ENCODE assay signal across 9 cellular contexts in the genomic region with DNA sequence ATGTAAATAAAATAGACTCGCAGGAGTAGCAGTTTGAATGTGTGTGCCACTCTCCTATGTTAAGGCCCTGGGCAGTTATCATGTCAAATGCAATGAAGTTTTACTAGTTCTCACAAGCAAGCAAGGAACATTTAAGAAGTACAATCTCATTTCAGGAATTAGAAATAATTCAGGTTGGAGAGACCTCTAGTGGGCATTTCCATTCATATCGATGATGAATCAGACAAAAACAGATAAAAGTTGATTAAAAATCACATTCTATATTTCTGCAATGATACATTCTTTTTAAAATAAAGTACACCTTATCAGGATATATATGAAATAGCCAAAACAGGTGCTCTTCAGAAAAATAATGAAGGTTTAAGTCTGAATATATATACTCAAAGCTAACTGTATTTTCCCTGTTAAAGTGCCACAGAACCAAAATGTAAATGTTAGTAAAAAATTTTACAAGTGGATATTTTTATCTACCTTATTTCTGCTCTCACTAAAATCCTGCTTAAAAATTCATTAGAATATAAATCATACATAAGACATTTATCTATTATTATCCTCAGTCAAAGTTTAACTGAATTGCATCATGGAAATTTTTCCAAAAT.
DNase-seq lines count a peak whose midpoint lies in the region; ATAC-seq, FAIRE-seq and TF ChIP-seq lines count a peak whose summit lies in the region.
"Had no signal": no experiment of that assay in that cellular context is flagged by ENCODE, and none has a peak within 500 bp of the region (broad histone marks: within the 10 kb centered on the region; RNA-seq: fewer than 3 reads in every experiment).

No MANE protein-coding gene starts in this region.

- TF ChIP-seq POLR2A in vagina (IDR thresholded peaks at IDR 0.05), result no peak

- H3K4me2 ChIP-seq in SK-N-SH, result no peak overlapping the region

- H3K27me3 ChIP-seq in SK-N-SH (ENCODE audit: insufficient read depth), result no peaks in the 10 kb centered on the region
- no peaks in the 10 kb centered on the region for H3K27me3 ChIP-seq in small intestine (ENCODE audit: control insufficient read depth in 2 of 2, insufficient read depth in 2 of 2, low read length in 2 of 2)
- H3K27me3 ChIP-seq in vagina, result no peaks in the 10 kb centered on the region

- no peak for FAIRE-seq in small intestine (lab: Jason Lieb, UNC)

- intact Hi-C loops in vagina (cut with DNase I), result no loop called here
- intact Hi-C loops in CD14-positive monocyte (cut with micrococcal nuclease), result no loop called here

- H3K36me3 ChIP-seq in SK-N-SH (replicated peaks in 1 of 2; ENCODE audit: control insufficient read depth in 1 of 2, insufficient read depth in 2 of 2, low read length in 1 of 2) (no peaks in the 10 kb centered on the region), small intestine (ENCODE audit: control insufficient read depth in 2 of 2, insufficient read depth in 2 of 2, low read length in 2 of 2) (no peaks in the 10 kb centered on the region), vagina (no peaks in the 10 kb centered on the region)

- no peak overlapping the region for H3K4me3 Mint-ChIP-seq in CD14-positive monocyte

- no peak overlapping the region for H3K9ac ChIP-seq in SK-N-SH

- H3K9me2 ChIP-seq in SK-N-SH, result no peaks in the 10 kb centered on the region

- H3K27ac ChIP-seq in SK-N-SH (ENCODE audit: low read depth in 2 of 2, low read length in 1 of 2) (no peak overlapping the region), small intestine (ENCODE audit: low read depth in 1 of 2, low read length in 1 of 2) (no peak overlapping the region), vagina (no peak overlapping the region)

- H3K9me3 Mint-ChIP-seq in CD14-positive monocyte, result no peaks in the 10 kb centered on the region

- peak overlapping the region in 1 of 2 experiments; percentile 17; a peak in 1 of 4 replicates for H3K4me3 ChIP-seq in SK-N-SH (ENCODE audit: low read depth in 2 of 2, low read length in 1 of 2)
- no peak overlapping the region for H3K4me3 ChIP-seq in epithelial cell of esophagus (ENCODE audit: low read length)
- no peak overlapping the region for H3K4me3 ChIP-seq in small intestine (ENCODE audit: low read depth in 1 of 2, low read length in 2 of 2)
- H3K4me3 ChIP-seq in vagina, result no peak overlapping the region

- H3K27ac Mint-ChIP-seq in CD14-positive monocyte, result no peak overlapping the region

- CTCF ChIA-PET in SK-N-SH (lab: Yijun Ruan, JAX), result interaction anchor here (0.7 to 2.4 kb wide), 10 partner anchors 9 to 1304 kb away, joined by 3 to 8 read pairs (median 4); no protein-coding TSS in a partner anchor

- DNase-seq in SK-N-SH, result no peak
- peak; percentile 36 for DNase-seq in NCI-H748 (lab: John Stamatoyannopoulos, UW; ENCODE audit: unreplicated experiment)
- DNase-seq in epithelial cell of esophagus (ENCODE audit: low read depth), result peak; percentile 25
- DNase-seq in small intestine, result peak; percentile 8
- no peak for DNase-seq in vagina (ENCODE audit: extremely low spot score in 2 of 2)
- DNase-seq in SK-N-DZ (ENCODE audit: low spot score), result no peak
- DNase-seq in CD14-positive monocyte (ENCODE audit: low spot score), result no peak
- DNase-seq: activated T-cell treated with anti-CD3 and anti-CD28 coated beads for 4 hours had no signal

- no peaks in the 10 kb centered on the region for H3K79me2 ChIP-seq in SK-N-SH (ENCODE audit: insufficient read depth)

- no peak overlapping the region for H2AFZ ChIP-seq in SK-N-SH (ENCODE audit: low read depth)

- 0% methylated on average over 2 of the region's 2 CpGs for WGBS in SK-N-SH (ENCODE audit: low lambda C conversion rate)
- WGBS in small intestine, 3 donors, result 18 to 32% (median 19%) methylated on average over 2 of the region's 2 CpGs

- H3F3A ChIP-seq in SK-N-SH (replicated peaks; ENCODE audit: insufficient read depth), result no peaks in the 10 kb centered on the region

- peak; percentile 65 for TF ChIP-seq CTCF in SK-N-SH (IDR thresholded peaks at IDR 0.05)
- TF ChIP-seq CTCF in epithelial cell of esophagus (IDR thresholded peaks at IDR 0.05; ENCODE audit: insufficient read depth, low read depth, low read length, missing control alignments), result peak; percentile 33
- no peak for TF ChIP-seq CTCF in vagina (IDR thresholded peaks at IDR 0.05)
- TF ChIP-seq CTCF in CD14-positive monocyte (IDR thresholded peaks at IDR 0.05), result no peak

- H3K27me3 Mint-ChIP-seq in CD14-positive monocyte (ENCODE audit: low read depth in 3 of 3), result peaks cover 2 to 7% (median 4%) of the 10 kb centered on the region in 3 donors

- POLR2A ChIA-PET in SK-N-SH (lab: Yijun Ruan, JAX), result no interaction called here

- TF ChIP-seq EP300 in SK-N-SH (IDR thresholded peaks at IDR 0.05; ENCODE audit: borderline replicate concordance in 1 of 2, low read depth in 1 of 2, low read length in 1 of 2), result no peak

- no peaks in the 10 kb centered on the region for H4K20me1 ChIP-seq in SK-N-SH (ENCODE audit: insufficient read depth)

- TF ChIP-seq RAD21 in SK-N-SH (IDR thresholded peaks at IDR 0.05; ENCODE audit: low read length), result peak; percentile 64

- ATAC-seq in SK-N-SH treated with all-trans-retinoic acid at 6 μM for 48 hours, result no peak

- no peaks in the 10 kb centered on the region for H3K4me1 Mint-ChIP-seq in CD14-positive monocyte

- H3K9me3 ChIP-seq in SK-N-SH (no peaks in the 10 kb centered on the region), small intestine (ENCODE audit: control insufficient read depth, low read depth) (no peaks in the 10 kb centered on the region), vagina (no peaks in the 10 kb centered on the region)

- H3K4me1 ChIP-seq in SK-N-SH (ENCODE audit: control insufficient read depth in 1 of 2, insufficient read depth in 2 of 2, low read depth in 1 of 2, low read length in 1 of 2) (no peaks in the 10 kb centered on the region), small intestine (ENCODE audit: control insufficient read depth in 2 of 2, insufficient read depth in 1 of 2, low read depth in 1 of 2, low read length in 1 of 2) (no peaks in the 10 kb centered on the region), vagina (no peaks in the 10 kb centered on the region)

- H3K36me3 Mint-ChIP-seq in CD14-positive monocyte, result no peaks in the 10 kb centered on the region

TF ChIP-seq in SK-N-SH, 30 proteins besides CTCF, POLR2A, EP300 and RAD21 (continues in another document):
- TF ChIP-seq SMC3 (IDR thresholded peaks at IDR 0.05; ENCODE audit: low read depth, low read length) (0 out of 2 replicates have a peak, but pooled peaks have one; percentile 17), RFX5 (IDR thresholded peaks at IDR 0.05; ENCODE audit: low read length) (no peak), TAF1 (IDR thresholded peaks at IDR 0.05; ENCODE audit: borderline replicate concordance, low read depth, low read length) (no peak)
- TF ChIP-seq, protein P1, sequence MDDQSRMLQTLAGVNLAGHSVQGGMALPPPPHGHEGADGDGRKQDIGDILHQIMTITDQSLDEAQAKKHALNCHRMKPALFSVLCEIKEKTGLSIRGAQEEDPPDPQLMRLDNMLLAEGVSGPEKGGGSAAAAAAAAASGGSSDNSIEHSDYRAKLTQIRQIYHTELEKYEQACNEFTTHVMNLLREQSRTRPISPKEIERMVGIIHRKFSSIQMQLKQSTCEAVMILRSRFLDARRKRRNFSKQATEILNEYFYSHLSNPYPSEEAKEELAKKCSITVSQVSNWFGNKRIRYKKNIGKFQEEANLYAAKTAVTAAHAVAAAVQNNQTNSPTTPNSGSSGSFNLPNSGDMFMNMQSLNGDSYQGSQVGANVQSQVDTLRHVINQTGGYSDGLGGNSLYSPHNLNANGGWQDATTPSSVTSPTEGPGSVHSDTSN (IDR thresholded peaks at IDR 0.05), result no peak
- TF ChIP-seq, protein P2, sequence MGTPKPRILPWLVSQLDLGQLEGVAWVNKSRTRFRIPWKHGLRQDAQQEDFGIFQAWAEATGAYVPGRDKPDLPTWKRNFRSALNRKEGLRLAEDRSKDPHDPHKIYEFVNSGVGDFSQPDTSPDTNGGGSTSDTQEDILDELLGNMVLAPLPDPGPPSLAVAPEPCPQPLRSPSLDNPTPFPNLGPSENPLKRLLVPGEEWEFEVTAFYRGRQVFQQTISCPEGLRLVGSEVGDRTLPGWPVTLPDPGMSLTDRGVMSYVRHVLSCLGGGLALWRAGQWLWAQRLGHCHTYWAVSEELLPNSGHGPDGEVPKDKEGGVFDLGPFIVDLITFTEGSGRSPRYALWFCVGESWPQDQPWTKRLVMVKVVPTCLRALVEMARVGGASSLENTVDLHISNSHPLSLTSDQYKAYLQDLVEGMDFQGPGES (IDR thresholded peaks at IDR 0.05; ENCODE audit: low read depth, low read length), result no peak

TF ChIP-seq in SK-N-SH treated with all-trans-retinoic acid at 6 μM for 48 hours, 23 proteins besides CTCF, POLR2A, EP300 and RAD21 (continues in another document):
- TF ChIP-seq, protein P3, sequence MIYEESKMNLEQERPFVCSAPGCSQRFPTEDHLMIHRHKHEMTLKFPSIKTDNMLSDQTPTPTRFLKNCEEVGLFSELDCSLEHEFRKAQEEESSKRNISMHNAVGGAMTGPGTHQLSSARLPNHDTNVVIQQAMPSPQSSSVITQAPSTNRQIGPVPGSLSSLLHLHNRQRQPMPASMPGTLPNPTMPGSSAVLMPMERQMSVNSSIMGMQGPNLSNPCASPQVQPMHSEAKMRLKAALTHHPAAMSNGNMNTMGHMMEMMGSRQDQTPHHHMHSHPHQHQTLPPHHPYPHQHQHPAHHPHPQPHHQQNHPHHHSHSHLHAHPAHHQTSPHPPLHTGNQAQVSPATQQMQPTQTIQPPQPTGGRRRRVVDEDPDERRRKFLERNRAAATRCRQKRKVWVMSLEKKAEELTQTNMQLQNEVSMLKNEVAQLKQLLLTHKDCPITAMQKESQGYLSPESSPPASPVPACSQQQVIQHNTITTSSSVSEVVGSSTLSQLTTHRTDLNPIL (CRISPR knock-in tag; IDR thresholded peaks at IDR 0.05; ENCODE audit: low read depth), result no peak
- TF ChIP-seq ISL1 (CRISPR knock-in tag; IDR thresholded peaks at IDR 0.05), result no peak
- TF ChIP-seq GLIS3 (CRISPR knock-in tag; IDR thresholded peaks at IDR 0.05), result no peak
- no peak for TF ChIP-seq PPARA (CRISPR knock-in tag; IDR thresholded peaks at IDR 0.05; ENCODE audit: borderline replicate concordance)
- TF ChIP-seq ZFP3 (CRISPR knock-in tag; IDR thresholded peaks at IDR 0.05), result no peak
- no peak for TF ChIP-seq ZC3H10 (CRISPR knock-in tag; IDR thresholded peaks at IDR 0.05)
- no peak for TF ChIP-seq OSR1 (CRISPR knock-in tag; IDR thresholded peaks at IDR 0.05)
- TF ChIP-seq, protein P4, sequence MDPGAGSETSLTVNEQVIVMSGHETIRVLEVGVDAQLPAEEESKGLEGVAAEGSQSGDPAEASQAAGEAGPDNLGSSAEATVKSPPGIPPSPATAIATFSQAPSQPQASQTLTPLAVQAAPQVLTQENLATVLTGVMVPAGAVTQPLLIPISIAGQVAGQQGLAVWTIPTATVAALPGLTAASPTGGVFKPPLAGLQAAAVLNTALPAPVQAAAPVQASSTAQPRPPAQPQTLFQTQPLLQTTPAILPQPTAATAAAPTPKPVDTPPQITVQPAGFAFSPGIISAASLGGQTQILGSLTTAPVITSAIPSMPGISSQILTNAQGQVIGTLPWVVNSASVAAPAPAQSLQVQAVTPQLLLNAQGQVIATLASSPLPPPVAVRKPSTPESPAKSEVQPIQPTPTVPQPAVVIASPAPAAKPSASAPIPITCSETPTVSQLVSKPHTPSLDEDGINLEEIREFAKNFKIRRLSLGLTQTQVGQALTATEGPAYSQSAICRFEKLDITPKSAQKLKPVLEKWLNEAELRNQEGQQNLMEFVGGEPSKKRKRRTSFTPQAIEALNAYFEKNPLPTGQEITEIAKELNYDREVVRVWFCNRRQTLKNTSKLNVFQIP (CRISPR knock-in tag; IDR thresholded peaks at IDR 0.05; ENCODE audit: borderline replicate concordance, low read depth), result no peak

Comparison
In these comparisons a context has a peak if more than half of its experiments do, and no peak if none do; other contexts are left out.
1. DNase-seq: peak in NCI-H748 (single experiment), epithelial cell of esophagus (single experiment) and small intestine (single experiment); none in SK-N-SH (single experiment), vagina (0 of 2), SK-N-DZ (single experiment) and CD14-positive monocyte (single experiment).
2. CTCF ChIP-seq: peak in SK-N-SH (single experiment) and epithelial cell of esophagus (single experiment); none in vagina (0 of 3) and CD14-positive monocyte (single experiment).